24 cellular contexts compared by ENCODE assay signal in genomic region chr20:24437322-24438090, GRCh38. TPM values are rescaled to one million over a fixed set of nuclear protein-coding genes. Genes with fewer than 3 reads are reported as not detected.
"Had no signal": no experiment of that assay in that cellular context is flagged by ENCODE, and none has a peak within 500 bp of the region (broad histone marks: within the 10 kb centered on the region; RNA-seq: fewer than 3 reads in every experiment).

No MANE protein-coding gene starts in this region.

- H3K9me3 ChIP-seq: breast epithelium, SJSA1 had no signal

- ATAC-seq: activated CD8-positive, alpha-beta T cell treated with anti-CD3 and anti-CD28 coated beads, Interleukin-2, amount 10 ng/mL, durations not matched to agents 7 days and 5 days; PC-3; SK-N-SH treated with all-trans-retinoic acid at 6 μM for 48 hours had no signal

- H3K27ac ChIP-seq: breast epithelium, SJSA1 had no signal

- H3K36me3 ChIP-seq: breast epithelium, SJSA1 had no signal

- FAIRE-seq: RCC 7860 had no signal

- H3K4me3 ChIP-seq: breast epithelium, SJSA1 had no signal

- DNase-seq: activated CD4-positive, alpha-beta T cell treated with anti-CD3 and anti-CD28 coated beads for 48 hours; activated CD4-positive, alpha-beta T cell treated with anti-CD3 and anti-CD28 coated beads, Interleukin-2, amount 50 U/mL, for 4 hours; activated CD4-positive, CD25-positive, alpha-beta regulatory T cell treated with anti-CD3 and anti-CD28 coated beads, Interleukin-2, amount 50 U/mL, for 72 hours; activated CD8-positive, alpha-beta memory T cell treated with anti-CD3 and anti-CD28 coated beads, Interleukin-2, amount 50 U/mL, for 48 hours; activated CD8-positive, alpha-beta T cell treated with anti-CD3 and anti-CD28 coated beads, Interleukin-2, amount 10 ng/mL, durations not matched to agents 7 days and 5 days; activated T-cell treated with anti-CD3 and anti-CD28 coated beads, Interleukin-2, amount 50 U/mL, for 1 hour; aorta; IMR-90; Kasumi-1; KBM-7; NCI-H1048; NCI-H1417; NCI-H1694; NCI-H2081 treated with DMSO at 0.1 percent for 48 hours; NCI-H446; NCI-H524; PC-3; SHP77; SW 1271 had no signal

- H3K4me1 ChIP-seq: breast epithelium, SJSA1 had no signal

RNA-seq across cellular contexts. Expression of gene SYNDIG1, which starts 31.9 kb away (rescaled TPM):
- total RNA-seq: activated CD8-positive, alpha-beta T cell treated with anti-CD3 and anti-CD28 coated beads, Interleukin-2, amount 10 ng/mL, durations not matched to agents 7 days and 5 days; IMR-90; M059J; PC-3; SJSA1 had no signal
